ENCODE assay signal across 17 cellular contexts in the genomic region with DNA sequence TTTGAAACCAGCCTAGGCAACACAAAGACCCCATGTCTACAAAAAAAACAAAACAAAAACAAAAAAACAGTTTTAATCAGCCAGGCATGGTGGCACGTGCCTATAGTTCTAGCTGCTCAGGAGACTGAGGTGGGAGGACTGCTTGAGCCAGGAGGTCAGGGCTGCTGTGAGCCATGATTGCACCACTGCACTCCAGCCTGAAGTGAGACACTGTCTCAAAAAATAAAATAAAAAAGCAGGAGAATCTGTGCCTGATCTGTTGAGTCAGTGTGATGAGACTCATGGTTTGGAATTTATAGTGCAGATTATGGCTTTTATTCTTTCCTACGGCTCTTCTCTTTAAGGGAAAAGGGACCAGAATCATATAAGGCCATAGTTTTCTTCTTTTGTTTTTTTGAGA. TPM values are rescaled to one million over a fixed set of nuclear protein-coding genes. Genes with fewer than 3 reads are reported as not detected.
DNase-seq lines count a peak whose midpoint lies in the region; ATAC-seq and TF ChIP-seq lines count a peak whose summit lies in the region.
"Had no signal": no experiment of that assay in that cellular context is flagged by ENCODE, and none has a peak within 500 bp of the region (broad histone marks: within the 10 kb centered on the region; RNA-seq: fewer than 3 reads in every experiment).

No MANE protein-coding gene starts in this region.

- H3K18ac ChIP-seq in trophoblast cell (ENCODE audit: low read length), result no peak overlapping the region
- no peak overlapping the region for H3K18ac ChIP-seq in H9 (ENCODE audit: insufficient read length, low read depth, low read length)

- H2BK120ac ChIP-seq in trophoblast cell (ENCODE audit: insufficient read depth, low read length, poor library complexity) (no peak overlapping the region), H9 (ENCODE audit: low read depth, low read length, poor library complexity, severe bottlenecking) (no peak overlapping the region)

- H3K56ac ChIP-seq in H9 (ENCODE audit: insufficient read length, low read depth, low read length), result no peak overlapping the region

- H3K4me3 Mint-ChIP-seq in H9, result no peak overlapping the region
- H3K4me3 Mint-ChIP-seq: activated B cell treated with CpG ODN at 0.5 μM for 24 hours; CD4-positive, alpha-beta T cell had no signal

- H3K79me2 ChIP-seq in trophoblast cell (ENCODE audit: control insufficient read depth, insufficient read depth, low read length, poor library complexity), result peaks cover 4% of the 10 kb centered on the region
- peaks cover 2% of the 10 kb centered on the region; the same call in 1 of the 2 replicates for H3K79me2 ChIP-seq in H9 (ENCODE audit: insufficient read depth, low read length)

- DNase-seq in ELR (ENCODE audit: low read depth) (peak; percentile 86), fibroblast of gingiva (ENCODE audit: low read depth) (peak; percentile 29), trophoblast cell (no peak), cerebellum (ENCODE audit: low spot score) (no peak), H9 (no peak), SHP77 treated with DMSO at 0.1 percent for 48 hours (lab: John Stamatoyannopoulos, UW) (no peak), HUDEP-2 (lab: John Stamatoyannopoulos, UW; ENCODE audit: unreplicated experiment in 76 of 76) (no peak)
- DNase-seq: activated B cell treated with CpG ODN at 0.5 μM for 24 hours; activated effector memory CD4-positive, alpha-beta T cell treated with anti-CD3 and anti-CD28 coated beads, Interleukin-2, amount 50 U/mL, for 16 hours; CD4-positive, alpha-beta T cell; GDM1; NCI-H510A treated with DMSO at 0.1 percent for 48 hours; psoas muscle had no signal

- H3K14ac ChIP-seq in trophoblast cell (ENCODE audit: low read length), result no peak overlapping the region
- no peak overlapping the region for H3K14ac ChIP-seq in H9 (ENCODE audit: insufficient read depth, low read length)

- no peak overlapping the region for H4K8ac ChIP-seq in trophoblast cell (ENCODE audit: low read depth, low read length)
- H4K8ac ChIP-seq in H9 (replicated peaks; ENCODE audit: insufficient read length, low read depth, low read length), result no peak overlapping the region

- H3K27ac Mint-ChIP-seq in H9, result no peak overlapping the region
- H3K27ac Mint-ChIP-seq: activated B cell treated with CpG ODN at 0.5 μM for 24 hours; CD4-positive, alpha-beta T cell had no signal

- H4K91ac ChIP-seq in trophoblast cell (ENCODE audit: low read depth, low read length) (peak overlapping the region; percentile 6), H9 (ENCODE audit: insufficient read length, low read depth, low read length) (no peak overlapping the region)

- H3T11ph ChIP-seq in H9 (ENCODE audit: low read length), result no peak overlapping the region

- H4K12ac ChIP-seq in trophoblast cell (ENCODE audit: low read depth, low read length), result no peak overlapping the region

- H3K9ac ChIP-seq in trophoblast cell (ENCODE audit: low read length) (no peak overlapping the region), H9 (ENCODE audit: extremely low read depth, insufficient read length, low read length) (no peak overlapping the region)

- peaks cover 0 to 2% of the 10 kb centered on the region in 2 experiments; a peak in 1 of 4 replicates for H3K4me1 Mint-ChIP-seq in H9

- H2BK15ac ChIP-seq in H9 (ENCODE audit: low read depth, low read length), result no peak overlapping the region

- no peaks in the 10 kb centered on the region for H3K27me3 ChIP-seq in trophoblast cell (ENCODE audit: insufficient read depth, low read length)
- no peaks in the 10 kb centered on the region for H3K27me3 ChIP-seq in H9 (ENCODE audit: insufficient read depth, low read length)
- H3K27me3 ChIP-seq: breast epithelium, hepatocyte had no signal

- no peak overlapping the region for H3K23ac ChIP-seq in trophoblast cell (ENCODE audit: low read length)
- no peak overlapping the region for H3K23ac ChIP-seq in H9 (ENCODE audit: insufficient read length, low read depth, low read length)

- WGBS in trophoblast cell (ENCODE audit: extremely low coverage, insufficient coverage, insufficient read length), result no CpG with 5 or more reads among the region's 2 CpGs
- WGBS in H9 (ENCODE audit: extremely low coverage, insufficient read length, low lambda C conversion rate), result no CpG with 5 or more reads among the region's 2 CpGs

- H3K4ac ChIP-seq in trophoblast cell (ENCODE audit: low read depth, low read length), result no peak overlapping the region
- H3K4ac ChIP-seq in H9 (ENCODE audit: low read depth, low read length), result no peak overlapping the region

- H3K36me3 ChIP-seq in trophoblast cell (ENCODE audit: control insufficient read depth in 1 of 2, insufficient read depth in 2 of 2, low read length in 2 of 2), result peaks cover 3 to 6% of the 10 kb centered on the region in 2 experiments
- H3K36me3 ChIP-seq: breast epithelium, thoracic aorta had no signal

- no peak overlapping the region for H3K4me2 ChIP-seq in trophoblast cell (ENCODE audit: low read length)
- no peak overlapping the region for H3K4me2 ChIP-seq in H9 (ENCODE audit: insufficient read depth, insufficient read length, low read length)
- H3K4me2 ChIP-seq: hepatocyte had no signal

- no peaks in the 10 kb centered on the region for H3K23me2 ChIP-seq in H9 (ENCODE audit: insufficient read length, low read depth, low read length, poor library complexity, severe bottlenecking)

- no peaks in the 10 kb centered on the region for H3K27me3 Mint-ChIP-seq in H9 (ENCODE audit: low read depth)
- H3K27me3 Mint-ChIP-seq: activated B cell treated with CpG ODN at 0.5 μM for 24 hours; CD4-positive, alpha-beta T cell had no signal

- TF ChIP-seq CTCF in H9 (conservative IDR thresholded peaks at IDR 0.05), result no peak

- H3K9me3 Mint-ChIP-seq in H9, result peaks cover 24 to 26% of the 10 kb centered on the region in 2 experiments
- H3K9me3 Mint-ChIP-seq: activated B cell treated with CpG ODN at 0.5 μM for 24 hours; CD4-positive, alpha-beta T cell had no signal

- H4K20me1 ChIP-seq in H9 (ENCODE audit: control insufficient read depth, insufficient read depth, insufficient read length), result no peaks in the 10 kb centered on the region

- peaks cover 3% of the 10 kb centered on the region for H3K9me3 ChIP-seq in trophoblast cell (ENCODE audit: insufficient read depth, low read depth, low read length)
- peaks cover 4% of the 10 kb centered on the region for H3K9me3 ChIP-seq in H9 (ENCODE audit: control insufficient read depth, low read depth, low read length)
- H3K9me3 ChIP-seq: breast epithelium, psoas muscle, thoracic aorta had no signal

- peaks cover 37 to 50% (median 46%) of the 10 kb centered on the region in 3 experiments for H3K36me3 Mint-ChIP-seq in H9 (ENCODE audit: insufficient read depth in 1 of 3, low read depth in 3 of 3)

- no peak overlapping the region for H2BK5ac ChIP-seq in trophoblast cell (ENCODE audit: low read depth, low read length, poor library complexity)
- no peak overlapping the region for H2BK5ac ChIP-seq in H9 (ENCODE audit: insufficient read length, low read length)

- H3K79me1 ChIP-seq in trophoblast cell (ENCODE audit: low read length) (no peaks in the 10 kb centered on the region), H9 (ENCODE audit: insufficient read depth, low read depth, low read length, poor library complexity, severe bottlenecking) (peaks cover 6% of the 10 kb centered on the region)

- peak; percentile 60 for ATAC-seq in SK-N-SH treated with all-trans-retinoic acid at 6 μM for 48 hours
- ATAC-seq: psoas muscle had no signal

- H2BK12ac ChIP-seq in trophoblast cell (ENCODE audit: low read length) (no peak overlapping the region), H9 (ENCODE audit: insufficient read length, low read depth, low read length) (no peak overlapping the region)

- H3K4me1 ChIP-seq in trophoblast cell (ENCODE audit: control insufficient read depth in 1 of 2, insufficient read depth in 2 of 2, low read length in 2 of 2) (no peaks in the 10 kb centered on the region), H9 (ENCODE audit: insufficient read depth, low read length) (no peaks in the 10 kb centered on the region)
- H3K4me1 ChIP-seq: breast epithelium, psoas muscle had no signal

- H2AK5ac ChIP-seq in trophoblast cell (ENCODE audit: low read length), result no peak overlapping the region
- no peak overlapping the region for H2AK5ac ChIP-seq in H9 (ENCODE audit: insufficient read length, low read length)

- no peak overlapping the region for H3K4me3 ChIP-seq in trophoblast cell (ENCODE audit: low read depth, low read length)
- H3K4me3 ChIP-seq: breast epithelium, hepatocyte, psoas muscle, thoracic aorta had no signal

- no peak overlapping the region for H2AFZ ChIP-seq in trophoblast cell (ENCODE audit: insufficient read depth, low read length, poor library complexity)
- H2AFZ ChIP-seq in H9 (ENCODE audit: low read length), result no peak overlapping the region
- H2AFZ ChIP-seq: hepatocyte had no signal

- H2BK20ac ChIP-seq in H9 (ENCODE audit: low read depth, low read length, poor library complexity, severe bottlenecking), result no peak overlapping the region

- no peak overlapping the region for H4K5ac ChIP-seq in H9 (ENCODE audit: insufficient read length, low read depth, low read length)

- H3K27ac ChIP-seq in trophoblast cell (ENCODE audit: low read depth, low read length) (no peak overlapping the region), H9 (ENCODE audit: insufficient read length, low read depth, low read length) (no peak overlapping the region)
- H3K27ac ChIP-seq: breast epithelium, hepatocyte, psoas muscle, thoracic aorta had no signal

TF ChIP-seq in SK-N-SH treated with all-trans-retinoic acid at 6 μM for 48 hours, 23 proteins besides CTCF, POLR2A, EP300 and RAD21 (continues in another document):
- TF ChIP-seq TCF4 (CRISPR knock-in tag; IDR thresholded peaks at IDR 0.05; ENCODE audit: borderline replicate concordance), result no peak
- TF ChIP-seq BACH2 (CRISPR knock-in tag; IDR thresholded peaks at IDR 0.05; ENCODE audit: borderline replicate concordance), result no peak
- TF ChIP-seq ZFP30 (CRISPR knock-in tag; IDR thresholded peaks at IDR 0.05), result no peak
- no peak for TF ChIP-seq ZNF70 (CRISPR knock-in tag; IDR thresholded peaks at IDR 0.05)
- TF ChIP-seq, protein P1, sequence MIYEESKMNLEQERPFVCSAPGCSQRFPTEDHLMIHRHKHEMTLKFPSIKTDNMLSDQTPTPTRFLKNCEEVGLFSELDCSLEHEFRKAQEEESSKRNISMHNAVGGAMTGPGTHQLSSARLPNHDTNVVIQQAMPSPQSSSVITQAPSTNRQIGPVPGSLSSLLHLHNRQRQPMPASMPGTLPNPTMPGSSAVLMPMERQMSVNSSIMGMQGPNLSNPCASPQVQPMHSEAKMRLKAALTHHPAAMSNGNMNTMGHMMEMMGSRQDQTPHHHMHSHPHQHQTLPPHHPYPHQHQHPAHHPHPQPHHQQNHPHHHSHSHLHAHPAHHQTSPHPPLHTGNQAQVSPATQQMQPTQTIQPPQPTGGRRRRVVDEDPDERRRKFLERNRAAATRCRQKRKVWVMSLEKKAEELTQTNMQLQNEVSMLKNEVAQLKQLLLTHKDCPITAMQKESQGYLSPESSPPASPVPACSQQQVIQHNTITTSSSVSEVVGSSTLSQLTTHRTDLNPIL (CRISPR knock-in tag; IDR thresholded peaks at IDR 0.05; ENCODE audit: low read depth), result no peak

RNA-seq across cellular contexts. Expression of gene TRIT1, which starts 16.5 kb away (rescaled TPM):
- 15.3 and 15.4 TPM in 2 replicates for polyA plus RNA-seq in trophoblast cell (2013)
- total RNA-seq in cerebellum (40.3 TPM), H9 (2021) (25.4 and 28.2 TPM in 2 replicates)

RNA-seq across cellular contexts. Expression of gene MYCL, which starts 35.0 kb away (rescaled TPM):
- 3.2 TPM in 2 replicates for polyA plus RNA-seq in trophoblast cell (2013)
- total RNA-seq in cerebellum (11.4 TPM), H9 (2021) (17.6 and 18.4 TPM in 2 replicates)

Comparison
In these comparisons a context has a peak if more than half of its experiments do, and no peak if none do; other contexts are left out.
1. DNase-seq: peak in ELR (single experiment) and fibroblast of gingiva (single experiment); none in trophoblast cell (0 of 2), cerebellum (single experiment), H9 (single experiment), SHP77 treated with DMSO at 0.1 percent for 48 hours (single experiment) and HUDEP-2 (0 of 76).